9 cellular contexts compared by ENCODE assay signal in genomic region chr12:55847033-55847432, GRCh38. TPM values are rescaled to one million over a fixed set of nuclear protein-coding genes. Genes with fewer than 3 reads are reported as not detected.
DNase-seq lines count a peak whose midpoint lies in the region; ATAC-seq and FAIRE-seq lines count a peak whose summit lies in the region.
"Had no signal": no experiment of that assay in that cellular context is flagged by ENCODE, and none has a peak within 500 bp of the region (broad histone marks: within the 10 kb centered on the region; RNA-seq: fewer than 3 reads in every experiment).

No MANE protein-coding gene starts in this region.

- H3K27me3 ChIP-seq in H7 (ENCODE audit: control insufficient read depth, insufficient read depth, low read length) = no peaks in the 10 kb centered on the region
- no peaks in the 10 kb centered on the region for H3K27me3 ChIP-seq in skeletal muscle satellite cell (ENCODE audit: control insufficient read depth, insufficient read depth, low read length)
- H3K27me3 ChIP-seq: neutrophil had no signal

- H3K4me3 ChIP-seq in H7 (ENCODE audit: insufficient read depth, low read depth, low read length) (no peak overlapping the region), skeletal muscle satellite cell (ENCODE audit: low read length) (peak overlapping the region; percentile 54)

- no peak overlapping the region for H3K4me3 Mint-ChIP-seq in T-helper 2 cell treated with Interferon-gamma antibody and Interleukin-4, amounts not matched to agents 5 μg/mL and 100 μg/mL, for 36 hours

- peak overlapping the region; percentile 91 for H3K9ac ChIP-seq in skeletal muscle satellite cell (ENCODE audit: low read depth, low read length)

- no peaks in the 10 kb centered on the region for H3K9me3 ChIP-seq in skeletal muscle satellite cell (replicated peaks; ENCODE audit: low read length)
- H3K9me3 ChIP-seq: neutrophil had no signal

- DNase-seq in H7 (peak; percentile 2), T1000 (lab: John Stamatoyannopoulos, UW) (peak; percentile 38), fibroblast of the conjunctiva (ENCODE audit: low read depth) (peak; percentile 71), GM19239 (ENCODE audit: insufficient read length, low spot score) (no peak), left lobe of liver (ENCODE audit: low spot score) (no peak)
- DNase-seq in T-helper 2 cell treated with Interferon-gamma antibody and Interleukin-4, amounts not matched to agents 5 μg/mL and 100 μg/mL, for 36 hours (ENCODE audit: low spot score) = no peak

- no peaks in the 10 kb centered on the region for H3K9me3 Mint-ChIP-seq in T-helper 2 cell treated with Interferon-gamma antibody and Interleukin-4, amounts not matched to agents 5 μg/mL and 100 μg/mL, for 36 hours

- H3K4me1 ChIP-seq in skeletal muscle satellite cell (ENCODE audit: control insufficient read depth, insufficient read depth, low read length) = peaks cover 68% of the 10 kb centered on the region

- no peak for FAIRE-seq in GM19239 (lab: Jason Lieb, UNC)

- H3K36me3 ChIP-seq in H7 (replicated peaks; ENCODE audit: control insufficient read depth, insufficient read depth, low read length) = no peaks in the 10 kb centered on the region
- H3K36me3 ChIP-seq in skeletal muscle satellite cell (ENCODE audit: insufficient read depth, low read length) = no peaks in the 10 kb centered on the region
- H3K36me3 ChIP-seq: neutrophil had no signal

- ATAC-seq in GM21360 (IDR thresholded peaks at IDR 0.05; ENCODE audit: unreplicated experiment) (no peak), left lobe of liver (no peak)

- H3K4me1 Mint-ChIP-seq in T-helper 2 cell treated with Interferon-gamma antibody and Interleukin-4, amounts not matched to agents 5 μg/mL and 100 μg/mL, for 36 hours (ENCODE audit: low read depth) = peaks cover 2% of the 10 kb centered on the region

- H3K36me3 Mint-ChIP-seq in T-helper 2 cell treated with Interferon-gamma antibody and Interleukin-4, amounts not matched to agents 5 μg/mL and 100 μg/mL, for 36 hours (ENCODE audit: low read depth) = no peaks in the 10 kb centered on the region

- H3K27ac Mint-ChIP-seq in T-helper 2 cell treated with Interferon-gamma antibody and Interleukin-4, amounts not matched to agents 5 μg/mL and 100 μg/mL, for 36 hours = no peak overlapping the region

- H3K4me2 ChIP-seq in skeletal muscle satellite cell (ENCODE audit: low read length) = peak overlapping the region; percentile 80

- peaks cover 9% of the 10 kb centered on the region for H3K27me3 Mint-ChIP-seq in T-helper 2 cell treated with Interferon-gamma antibody and Interleukin-4, amounts not matched to agents 5 μg/mL and 100 μg/mL, for 36 hours (ENCODE audit: low read depth)

RNA-seq across cellular contexts. Expression of gene MMP19, which starts 4.3 kb away (rescaled TPM):
- total RNA-seq in H7 (2014; rRNA removed; shearing (Covaris generic)) = 1.1 and 1.4 TPM in 2 replicates
- 6.8 and 7.9 TPM in 2 replicates for total RNA-seq in skeletal muscle satellite cell (2012; rRNA removed)
- total RNA-seq in left lobe of liver = 2.2 TPM

RNA-seq across cellular contexts. Expression of gene DNAJC14, which starts 17.6 kb away (rescaled TPM):
- total RNA-seq in H7 (2014; rRNA removed; shearing (Covaris generic)) = 30.1 and 35.1 TPM in 2 replicates
- 32.7 and 36.5 TPM in 2 replicates for total RNA-seq in skeletal muscle satellite cell (2012; rRNA removed)
- total RNA-seq in left lobe of liver = 14.2 TPM

RNA-seq across cellular contexts. Expression of gene ORMDL2, which starts 29.2 kb away (rescaled TPM):
- total RNA-seq in H7 (2014; rRNA removed; shearing (Covaris generic)) = 10.6 and 18.3 TPM in 2 replicates
- 17.0 and 19.7 TPM in 2 replicates for total RNA-seq in skeletal muscle satellite cell (2012; rRNA removed)
- 28.4 TPM for total RNA-seq in left lobe of liver

RNA-seq across cellular contexts. Expression of gene SARNP, which starts 29.5 kb away (rescaled TPM):
- 99.1 and 119 TPM in 2 replicates for total RNA-seq in H7 (2014; rRNA removed; shearing (Covaris generic))
- total RNA-seq in skeletal muscle satellite cell (2012; rRNA removed) = 64.0 and 70.2 TPM in 2 replicates
- 11.9 TPM for total RNA-seq in left lobe of liver

Comparison
In these comparisons a context has a peak if more than half of its experiments do, and no peak if none do; other contexts are left out.
1. DNase-seq: peak in H7 (single experiment), T1000 (single experiment) and fibroblast of the conjunctiva (single experiment); none in GM19239 (single experiment), T-helper 2 cell treated with Interferon-gamma antibody and Interleukin-4, amounts not matched to agents 5 μg/mL and 100 μg/mL, for 36 hours (single experiment) and left lobe of liver (single experiment).